Comparison of ENCODE assay signal across 1 cellular context in the genomic region with DNA sequence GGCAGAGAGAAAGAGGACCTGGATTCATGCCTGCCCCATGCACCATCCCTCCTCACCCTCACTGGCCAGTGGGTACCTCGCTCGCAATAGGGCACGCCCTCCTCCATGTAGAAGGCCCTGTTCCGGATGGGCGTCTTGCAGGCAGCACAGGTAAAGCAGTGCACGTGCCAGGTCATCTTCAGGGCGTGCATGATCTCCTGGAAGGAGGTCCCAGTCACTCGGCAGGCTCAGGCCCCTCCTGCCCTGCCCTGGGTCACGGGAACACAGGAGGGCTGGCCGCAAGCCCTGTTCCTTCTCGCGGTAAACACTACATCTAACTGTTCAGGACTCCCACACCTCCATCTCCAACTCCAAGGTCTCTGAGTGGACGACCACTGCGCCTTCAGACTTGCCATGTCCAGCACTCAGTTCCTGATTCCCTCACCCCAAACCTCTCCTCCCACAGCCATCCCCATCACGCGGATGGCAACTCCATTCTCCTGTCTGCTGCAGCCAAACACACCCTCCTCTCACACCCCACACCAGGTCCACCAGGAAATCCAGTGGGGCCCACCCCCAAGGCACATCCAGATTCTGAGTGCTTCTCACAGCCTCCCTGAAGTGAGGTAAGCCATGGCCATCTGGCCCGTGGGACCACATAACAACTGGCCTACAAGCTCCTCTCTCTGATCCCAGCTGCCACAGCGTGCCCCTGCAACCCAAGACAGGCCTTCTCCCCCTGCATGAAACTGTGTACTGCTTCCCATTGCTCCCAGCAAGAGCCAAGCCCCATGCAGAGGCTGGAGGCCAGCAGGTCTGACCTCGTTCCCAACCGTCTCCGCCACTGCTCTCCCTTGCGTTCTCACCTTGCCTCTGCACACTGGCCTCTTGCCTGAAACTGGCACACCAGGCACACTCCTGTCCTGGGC.
TF ChIP-seq lines count a peak whose summit lies in the region.

No MANE protein-coding gene starts in this region.

TF ChIP-seq in GM23338, 12 proteins besides CTCF, POLR2A, EP300 and RAD21:
- TF ChIP-seq ZNF114 (CRISPR knock-in tag; IDR thresholded peaks at IDR 0.05): no peak
